In the genomic region with DNA sequence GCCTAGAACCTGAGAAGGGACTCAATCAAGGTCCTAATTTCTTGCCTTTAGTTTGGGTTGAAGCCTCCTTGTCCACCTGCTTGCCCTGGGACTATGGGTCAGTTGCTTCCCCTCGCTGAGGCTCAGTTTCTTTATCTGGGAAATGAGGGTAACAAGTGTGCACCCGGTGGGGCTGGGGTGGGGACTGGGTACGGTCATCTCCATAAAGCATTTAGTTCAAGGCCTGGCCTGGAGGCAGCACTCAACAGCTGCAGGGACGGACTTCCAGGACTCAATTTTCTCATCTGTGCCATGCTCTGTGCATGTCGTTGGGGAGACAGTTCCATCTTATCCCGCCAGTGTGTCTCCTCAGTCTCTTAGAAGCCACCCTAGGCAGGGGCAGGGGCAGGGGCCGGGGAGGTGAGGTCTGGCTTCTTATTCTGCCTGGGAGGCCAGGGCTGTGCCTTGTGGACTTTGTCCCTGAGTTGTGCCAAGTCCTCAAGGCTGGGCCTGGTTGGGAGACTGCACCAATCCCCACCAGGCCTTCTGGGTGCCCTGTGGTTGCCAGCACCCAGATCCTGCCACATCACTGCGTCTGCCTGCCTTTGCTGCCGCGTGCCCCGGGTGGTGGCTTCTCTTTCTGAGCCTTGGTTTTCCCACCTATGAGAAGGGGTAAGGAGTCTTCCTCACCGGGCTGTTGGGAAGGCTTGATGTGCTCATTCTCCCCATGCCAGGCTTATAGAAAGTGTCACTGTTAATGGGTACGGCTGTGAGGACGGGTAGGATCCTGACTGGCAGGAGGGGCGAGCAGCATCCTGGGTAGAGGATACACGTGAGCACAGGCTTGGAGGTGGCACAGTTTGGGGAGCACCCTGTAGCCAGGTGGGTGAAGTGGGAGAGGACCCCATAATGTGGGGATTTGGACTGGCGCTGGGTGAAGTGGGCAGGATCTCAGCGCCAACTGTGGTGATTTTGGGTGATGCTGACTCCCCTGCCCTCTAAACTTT, we compare ENCODE assay signal across 1 cellular context.
TF ChIP-seq lines count a peak whose summit lies in the region.

No MANE protein-coding gene starts in this region.

TF ChIP-seq in GM23338, 12 proteins besides CTCF, POLR2A, EP300 and RAD21 (continued from another document):
- TF ChIP-seq, protein P1, sequence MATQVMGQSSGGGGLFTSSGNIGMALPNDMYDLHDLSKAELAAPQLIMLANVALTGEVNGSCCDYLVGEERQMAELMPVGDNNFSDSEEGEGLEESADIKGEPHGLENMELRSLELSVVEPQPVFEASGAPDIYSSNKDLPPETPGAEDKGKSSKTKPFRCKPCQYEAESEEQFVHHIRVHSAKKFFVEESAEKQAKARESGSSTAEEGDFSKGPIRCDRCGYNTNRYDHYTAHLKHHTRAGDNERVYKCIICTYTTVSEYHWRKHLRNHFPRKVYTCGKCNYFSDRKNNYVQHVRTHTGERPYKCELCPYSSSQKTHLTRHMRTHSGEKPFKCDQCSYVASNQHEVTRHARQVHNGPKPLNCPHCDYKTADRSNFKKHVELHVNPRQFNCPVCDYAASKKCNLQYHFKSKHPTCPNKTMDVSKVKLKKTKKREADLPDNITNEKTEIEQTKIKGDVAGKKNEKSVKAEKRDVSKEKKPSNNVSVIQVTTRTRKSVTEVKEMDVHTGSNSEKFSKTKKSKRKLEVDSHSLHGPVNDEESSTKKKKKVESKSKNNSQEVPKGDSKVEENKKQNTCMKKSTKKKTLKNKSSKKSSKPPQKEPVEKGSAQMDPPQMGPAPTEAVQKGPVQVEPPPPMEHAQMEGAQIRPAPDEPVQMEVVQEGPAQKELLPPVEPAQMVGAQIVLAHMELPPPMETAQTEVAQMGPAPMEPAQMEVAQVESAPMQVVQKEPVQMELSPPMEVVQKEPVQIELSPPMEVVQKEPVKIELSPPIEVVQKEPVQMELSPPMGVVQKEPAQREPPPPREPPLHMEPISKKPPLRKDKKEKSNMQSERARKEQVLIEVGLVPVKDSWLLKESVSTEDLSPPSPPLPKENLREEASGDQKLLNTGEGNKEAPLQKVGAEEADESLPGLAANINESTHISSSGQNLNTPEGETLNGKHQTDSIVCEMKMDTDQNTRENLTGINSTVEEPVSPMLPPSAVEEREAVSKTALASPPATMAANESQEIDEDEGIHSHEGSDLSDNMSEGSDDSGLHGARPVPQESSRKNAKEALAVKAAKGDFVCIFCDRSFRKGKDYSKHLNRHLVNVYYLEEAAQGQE (IDR thresholded peaks at IDR 0.05; ENCODE audit: unreplicated experiment): no peak
- TF ChIP-seq POLR2AphosphoS5 (IDR thresholded peaks at IDR 0.05; ENCODE audit: low read depth): no peak
- no peak for TF ChIP-seq STAT1 (IDR thresholded peaks at IDR 0.05; ENCODE audit: unreplicated experiment)
- no peak for TF ChIP-seq ZNF462 (CRISPR knock-in tag; IDR thresholded peaks at IDR 0.05)
- TF ChIP-seq JUNB (IDR thresholded peaks at IDR 0.05; ENCODE audit: unreplicated experiment): no peak
TF ChIP-seq in GM23338: peak in this region for 0.
